In genomic region chr14:92748259-92749016, GRCh38 we compare ENCODE assay signal across 8 cellular contexts. TPM values are rescaled to one million over a fixed set of nuclear protein-coding genes. Genes with fewer than 3 reads are reported as not detected.
DNase-seq lines count a peak whose midpoint lies in the region; ATAC-seq and TF ChIP-seq lines count a peak whose summit lies in the region.

Gene LGMN (minus strand): TSS chr14:92748627. CDS start chr14:92732786, 15,841 bp downstream.

- intact Hi-C loops in CD8-positive, alpha-beta T cell (cut with DNase I, micrococcal nuclease), result loop anchor here (1.0 kb wide), 1 partner anchor 46 kb away; the partner anchor contains the start of gene GOLGA5 (in 2 of the 2)
- intact Hi-C loops in Panc1 (cut with micrococcal nuclease; ENCODE audit: unreplicated experiment), result no loop called here

- peak within 1 kb of the TSS; percentile 90 for H3K4me3 Mint-ChIP-seq in CD8-positive, alpha-beta T cell
- H3K4me3 Mint-ChIP-seq in naive thymus-derived CD8-positive, alpha-beta T cell, result peak within 1 kb of the TSS; percentile 85 to 95 (median 90)
- peak within 1 kb of the TSS; percentile 84 for H3K4me3 Mint-ChIP-seq in stimulated activated memory B cell treated with anti-CD40 and anti-IgM and Interleukin-4, amounts not matched to agents 10 μg/mL and 1 μg/mL and 100 μg/mL, for 72 hours

- in situ Hi-C loops in Panc1 (cut with HindIII; ENCODE audit: low pct_unique_long_range_greater_than_20kb, low sequenced_read_pairs), result no loop called here

- POLR2A ChIA-PET in CD8-positive, alpha-beta T cell (lab: Charles Lee), result interaction anchor here (0.5 to 1.0 kb wide), 3 partner anchors 38 to 627 kb away, joined by 3 read pairs; partner anchors contain the start of genes CPSF2 and NDUFB1
- POLR2A ChIA-PET in Panc1 (lab: Charles Lee), result interaction anchor here (0.6 kb wide), 1 partner anchor 20 kb away, joined by 3 read pairs; no protein-coding TSS in a partner anchor
- POLR2A ChIA-PET in naive thymus-derived CD8-positive, alpha-beta T cell (lab: Charles Lee), result interaction anchor here (0.6 to 2.4 kb wide), 10 partner anchors 9 to 642 kb away, joined by 3 to 9 read pairs (median 4); partner anchors contain the start of genes ATXN3, CPSF2, GOLGA5 and NDUFB1

- no peaks in the 10 kb centered on the region for H3K36me3 ChIP-seq in CD8-positive, alpha-beta T cell (ENCODE audit: insufficient read depth, low read length)
- no peaks in the 10 kb centered on the region; the same call in 1 of the 2 replicates for H3K36me3 ChIP-seq in Panc1 (ENCODE audit: control insufficient read depth, insufficient read depth, low read length)

- BruUV-seq in Panc1 (replicated peaks; lab: Mats Ljungman, UMichigan), result no TSS peak

- peak within 1 kb of the TSS; percentile 88 for H3K27ac Mint-ChIP-seq in CD8-positive, alpha-beta T cell
- H3K27ac Mint-ChIP-seq in naive thymus-derived CD8-positive, alpha-beta T cell, result peak within 1 kb of the TSS; percentile 2 to 94 (median 86)
- peak within 1 kb of the TSS; percentile 77 for H3K27ac Mint-ChIP-seq in stimulated activated memory B cell treated with anti-CD40 and anti-IgM and Interleukin-4, amounts not matched to agents 10 μg/mL and 1 μg/mL and 100 μg/mL, for 72 hours

- peaks cover 22% of the 10 kb centered on the region for H3K4me1 ChIP-seq in CD8-positive, alpha-beta T cell (ENCODE audit: insufficient read depth, low read length)
- no peaks in the 10 kb centered on the region; the same call in none of the 2 replicates for H3K4me1 ChIP-seq in Panc1 (ENCODE audit: control insufficient read depth, insufficient read depth, low read length)

- no peaks in the 10 kb centered on the region for H3K9me3 Mint-ChIP-seq in CD8-positive, alpha-beta T cell
- peaks cover 0 to 2% (median 0%) of the 10 kb centered on the region in 9 donors for H3K9me3 Mint-ChIP-seq in naive thymus-derived CD8-positive, alpha-beta T cell
- no peaks in the 10 kb centered on the region for H3K9me3 Mint-ChIP-seq in stimulated activated memory B cell treated with anti-CD40 and anti-IgM and Interleukin-4, amounts not matched to agents 10 μg/mL and 1 μg/mL and 100 μg/mL, for 72 hours

- CTCF ChIA-PET in CD8-positive, alpha-beta T cell (lab: Charles Lee), result interaction anchor here (1.9 kb wide), 1 partner anchor 62 kb away, joined by 5 read pairs; no protein-coding TSS in a partner anchor
- CTCF ChIA-PET in Panc1 (lab: Charles Lee), result no interaction called here

- TF ChIP-seq CTCF in CD8-positive, alpha-beta T cell (IDR thresholded peaks at IDR 0.05), result no peak
- no peak for TF ChIP-seq CTCF in Panc1 (IDR thresholded peaks at IDR 0.05)

- H3K9me3 ChIP-seq in CD8-positive, alpha-beta T cell (ENCODE audit: low read length), result no peaks in the 10 kb centered on the region
- no peaks in the 10 kb centered on the region for H3K9me3 ChIP-seq in Panc1 (ENCODE audit: control insufficient read depth, insufficient read depth, low read depth, low read length)

- H3K4me3 ChIP-seq in CD8-positive, alpha-beta T cell (ENCODE audit: low read depth, low read length), result peak within 1 kb of the TSS; percentile 78
- peak within 1 kb of the TSS; percentile 90 to 93 for H3K4me3 ChIP-seq in Panc1 (ENCODE audit: low read depth in 2 of 2, low read length in 2 of 2)

- no peaks in the 10 kb centered on the region for H3K27me3 ChIP-seq in CD8-positive, alpha-beta T cell (ENCODE audit: insufficient read depth, low read length)
- no peaks in the 10 kb centered on the region for H3K27me3 ChIP-seq in Panc1 (ENCODE audit: control insufficient read depth, insufficient read depth, low read length)

- peak; percentile 95 for ATAC-seq in CD8-positive, alpha-beta T cell
- peak; percentile 87 for ATAC-seq in GM19463 (IDR thresholded peaks at IDR 0.05; ENCODE audit: unreplicated experiment)
- ATAC-seq in Panc1, result peak; percentile 99
- peak; percentile 95 to 96 for ATAC-seq in naive thymus-derived CD8-positive, alpha-beta T cell
- ATAC-seq in stimulated activated memory B cell treated with anti-CD40 and anti-IgM and Interleukin-4, amounts not matched to agents 10 μg/mL and 1 μg/mL and 100 μg/mL, for 72 hours, result peak; percentile 98

- H3K27me3 Mint-ChIP-seq in CD8-positive, alpha-beta T cell (ENCODE audit: low read depth), result peaks cover 2% of the 10 kb centered on the region
- H3K27me3 Mint-ChIP-seq in naive thymus-derived CD8-positive, alpha-beta T cell, result peaks cover 0 to 16% (median 0%) of the 10 kb centered on the region in 5 donors
- H3K27me3 Mint-ChIP-seq in stimulated activated memory B cell treated with anti-CD40 and anti-IgM and Interleukin-4, amounts not matched to agents 10 μg/mL and 1 μg/mL and 100 μg/mL, for 72 hours, result no peaks in the 10 kb centered on the region

- peaks cover 46% of the 10 kb centered on the region for H3K4me1 Mint-ChIP-seq in CD8-positive, alpha-beta T cell (ENCODE audit: low read depth)
- peaks cover 35 to 65% (median 56%) of the 10 kb centered on the region in 4 donors for H3K4me1 Mint-ChIP-seq in naive thymus-derived CD8-positive, alpha-beta T cell
- peaks cover 58% of the 10 kb centered on the region for H3K4me1 Mint-ChIP-seq in stimulated activated memory B cell treated with anti-CD40 and anti-IgM and Interleukin-4, amounts not matched to agents 10 μg/mL and 1 μg/mL and 100 μg/mL, for 72 hours

- H3K36me3 Mint-ChIP-seq in CD8-positive, alpha-beta T cell, result no peaks in the 10 kb centered on the region
- H3K36me3 Mint-ChIP-seq in naive thymus-derived CD8-positive, alpha-beta T cell, result peaks cover 0 to 1% (median 0%) of the 10 kb centered on the region in 3 donors
- no peaks in the 10 kb centered on the region for H3K36me3 Mint-ChIP-seq in stimulated activated memory B cell treated with anti-CD40 and anti-IgM and Interleukin-4, amounts not matched to agents 10 μg/mL and 1 μg/mL and 100 μg/mL, for 72 hours

- H3K27ac ChIP-seq in CD8-positive, alpha-beta T cell (ENCODE audit: low read depth, low read length), result peak within 1 kb of the TSS; percentile 31
- H3K27ac ChIP-seq in Panc1 (ENCODE audit: low read length), result peak within 1 kb of the TSS; percentile 73

- peak; percentile 64 to 89 (median 82) for DNase-seq in CD8-positive, alpha-beta T cell
- DNase-seq in HS-5 (ENCODE audit: low read depth), result peak; percentile 53
- DNase-seq in Panc1 (ENCODE audit: low read depth, low spot score), result peak; percentile 52
- DNase-seq in activated effector memory CD4-positive, alpha-beta T cell treated with anti-CD3 and anti-CD28 coated beads, Interleukin-2, amount 50 U/mL, for 16 hours, result peak; percentile 93
- peak; percentile 83 for DNase-seq in fibroblast of peridontal ligament (ENCODE audit: extremely low read depth)
- DNase-seq in naive thymus-derived CD8-positive, alpha-beta T cell, result peak; percentile 74 to 94 (median 88)

RNA-seq across cellular contexts. Expression of gene LGMN, which starts in this region (rescaled TPM):
- total RNA-seq in CD8-positive, alpha-beta T cell, result 1 to 10 TPM; 2.4 to 3.4 TPM
- total RNA-seq in Panc1 (2021; ENCODE audit: unreplicated experiment), result 37.2 TPM
- polyA plus RNA-seq in Panc1 (2012; ENCODE audit: insufficient read length), result 77.8 TPM
- total RNA-seq in naive thymus-derived CD8-positive, alpha-beta T cell, result 10 to 100 TPM; 17.7 to 19.6 TPM
- polyA plus RNA-seq in naive thymus-derived CD8-positive, alpha-beta T cell, result 10 to 100 TPM; 18.8 to 38.3 (median 27.4) TPM

Comparison
In these comparisons a context has a peak if more than half of its experiments do, and no peak if none do; other contexts are left out.
1. Peak in every context shown above with its lines: DNase-seq, ATAC-seq, H3K4me3 ChIP-seq and H3K27ac ChIP-seq.